Comparison of ENCODE assay signal across 18 cellular contexts in the genomic region with DNA sequence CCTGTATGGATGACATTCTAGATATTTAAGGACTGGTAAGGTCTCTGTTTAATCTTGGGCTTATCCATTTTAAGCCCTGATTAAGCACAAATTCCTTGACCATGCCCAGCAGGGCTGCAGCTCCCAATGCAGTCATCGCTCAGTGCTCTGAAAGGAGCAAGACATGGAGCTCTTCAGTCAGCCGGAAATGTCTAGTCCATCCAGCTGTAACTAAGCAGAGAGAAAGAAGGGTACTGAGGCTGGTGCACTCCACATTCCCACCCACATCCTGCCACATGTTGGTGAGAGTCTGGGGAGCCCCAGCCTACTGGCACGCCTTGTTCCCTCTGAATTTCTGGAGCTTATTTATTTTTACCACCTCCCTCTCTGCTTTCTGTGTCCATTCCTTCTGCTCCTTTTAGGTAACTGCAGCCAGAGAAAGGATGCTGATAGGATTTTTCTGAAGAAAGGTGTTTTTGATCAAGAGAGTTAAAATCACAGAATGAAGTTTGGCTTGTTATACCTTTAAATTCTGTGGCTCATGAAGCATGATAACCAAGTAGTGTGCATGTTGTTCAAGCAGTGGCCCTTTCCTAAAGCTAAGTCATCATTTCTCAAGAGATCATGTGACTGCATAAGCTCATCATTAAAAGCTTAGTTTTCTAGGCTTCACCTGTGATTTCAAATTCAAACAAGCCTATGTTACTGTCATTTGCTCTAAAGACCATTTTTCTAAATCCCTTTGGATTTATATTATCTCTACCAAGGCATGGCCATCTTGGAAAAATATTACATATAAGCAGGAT.
DNase-seq lines count a peak whose midpoint lies in the region; ATAC-seq and TF ChIP-seq lines count a peak whose summit lies in the region.
"Had no signal": no experiment of that assay in that cellular context is flagged by ENCODE, and none has a peak within 500 bp of the region (broad histone marks: within the 10 kb centered on the region; RNA-seq: fewer than 3 reads in every experiment).

No MANE protein-coding gene starts in this region.

- H3K36me3 Mint-ChIP-seq in GM23338 (ENCODE audit: low read depth) = peaks cover under 1% of the 10 kb centered on the region; the same call in 2 of the 3 replicates

- no peaks in the 10 kb centered on the region for H3K27me3 Mint-ChIP-seq in GM23338 (ENCODE audit: insufficient read depth, low read depth, poor library complexity)
- H3K27me3 Mint-ChIP-seq: naive thymus-derived CD4-positive, alpha-beta T cell had no signal

- H3K4me1 ChIP-seq in GM23338 (ENCODE audit: insufficient read depth) = peaks cover 93% of the 10 kb centered on the region

- peaks cover 74% of the 10 kb centered on the region for H3K4me1 Mint-ChIP-seq in GM23338

- ATAC-seq in GM23338 (no peak), GM18861 (IDR thresholded peaks at IDR 0.05; ENCODE audit: unreplicated experiment) (no peak), GM21619 (IDR thresholded peaks at IDR 0.05; ENCODE audit: unreplicated experiment) (no peak)
- ATAC-seq: activated T-cell treated with anti-CD3 and anti-CD28 coated beads, Interleukin-2, amount 50 U/mL, for 72 hours; body of pancreas; naive thymus-derived CD4-positive, alpha-beta T cell had no signal

- H3K27me3 ChIP-seq in GM23338 (ENCODE audit: insufficient read depth) = no peaks in the 10 kb centered on the region
- H3K27me3 ChIP-seq: body of pancreas, gastroesophageal sphincter had no signal

- no peak overlapping the region for H3K4me2 ChIP-seq in GM23338

- H4K20me1 ChIP-seq in GM23338 (replicated peaks; ENCODE audit: insufficient read depth) = no peaks in the 10 kb centered on the region

- no peaks in the 10 kb centered on the region; the same call in 1 of the 2 replicates for H3F3A ChIP-seq in GM23338 (replicated peaks; ENCODE audit: low read depth)

- peak overlapping the region; percentile 71 for H3K27ac Mint-ChIP-seq in GM23338
- H3K27ac Mint-ChIP-seq: activated T-cell treated with anti-CD3 and anti-CD28 coated beads, Interleukin-2, amount 50 U/mL, for 72 hours; naive thymus-derived CD4-positive, alpha-beta T cell had no signal

- no peak overlapping the region for H3K4me3 Mint-ChIP-seq in GM23338
- H3K4me3 Mint-ChIP-seq: activated T-cell treated with anti-CD3 and anti-CD28 coated beads, Interleukin-2, amount 50 U/mL, for 72 hours had no signal

- H3K9me2 ChIP-seq in GM23338 (ENCODE audit: insufficient read depth) = no peaks in the 10 kb centered on the region

- no peak overlapping the region for H3K4me3 ChIP-seq in GM23338
- H3K4me3 ChIP-seq in choroid plexus epithelial cell (ENCODE audit: low read depth, low read length) = no peak overlapping the region
- H3K4me3 ChIP-seq: body of pancreas, gastroesophageal sphincter had no signal

- DNase-seq in GM23338 (ENCODE audit: low spot score) (no peak), NCI-H82 (lab: John Stamatoyannopoulos, UW) (peak; percentile 84), choroid plexus epithelial cell (ENCODE audit: low read depth) (peak; percentile 39), renal cortical epithelial cell (ENCODE audit: low read depth) (peak; percentile 73), epidermal melanocyte (ENCODE audit: insufficient read length, low spot score) (no peak)
- DNase-seq in stimulated activated CD4-positive, alpha-beta T cell treated with anti-CD3 and anti-CD28 coated beads, Interleukin-2, amount 100 ng/mL, for 48 hours = no peak
- DNase-seq: activated CD4-positive, alpha-beta T cell treated with anti-CD3 and anti-CD28 coated beads for 4 hours; activated T-cell treated with anti-CD3 and anti-CD28 coated beads, Interleukin-2, amount 50 U/mL, for 72 hours; body of pancreas; effector CD4-positive, alpha-beta T cell; GDM1; kidney; MM.1S; naive thymus-derived CD4-positive, alpha-beta T cell; T-helper 1 cell had no signal

- no peaks in the 10 kb centered on the region for H3K9me3 Mint-ChIP-seq in GM23338
- H3K9me3 Mint-ChIP-seq: activated T-cell treated with anti-CD3 and anti-CD28 coated beads, Interleukin-2, amount 50 U/mL, for 72 hours; naive thymus-derived CD4-positive, alpha-beta T cell had no signal

- H3K36me3 ChIP-seq in GM23338 (ENCODE audit: insufficient read depth) = no peaks in the 10 kb centered on the region
- H3K36me3 ChIP-seq: gastroesophageal sphincter had no signal

- no peak overlapping the region for H2AFZ ChIP-seq in GM23338

- no peak overlapping the region for H3K27ac ChIP-seq in GM23338 (ENCODE audit: low read depth)
- H3K27ac ChIP-seq: body of pancreas, gastroesophageal sphincter had no signal

- H3K79me2 ChIP-seq in GM23338 (replicated peaks; ENCODE audit: insufficient read depth) = peaks cover 79% of the 10 kb centered on the region

- TF ChIP-seq CTCF in GM23338 (conservative IDR thresholded peaks at IDR 0.05; ENCODE audit: low read depth in 2 of 2) (no peak), choroid plexus epithelial cell (conservative IDR thresholded peaks at IDR 0.05; ENCODE audit: low read depth, low read length) (no peak)

TF ChIP-seq in GM23338, 12 proteins besides CTCF, POLR2A, EP300 and RAD21 (continues in another document):
- TF ChIP-seq, protein P1, sequence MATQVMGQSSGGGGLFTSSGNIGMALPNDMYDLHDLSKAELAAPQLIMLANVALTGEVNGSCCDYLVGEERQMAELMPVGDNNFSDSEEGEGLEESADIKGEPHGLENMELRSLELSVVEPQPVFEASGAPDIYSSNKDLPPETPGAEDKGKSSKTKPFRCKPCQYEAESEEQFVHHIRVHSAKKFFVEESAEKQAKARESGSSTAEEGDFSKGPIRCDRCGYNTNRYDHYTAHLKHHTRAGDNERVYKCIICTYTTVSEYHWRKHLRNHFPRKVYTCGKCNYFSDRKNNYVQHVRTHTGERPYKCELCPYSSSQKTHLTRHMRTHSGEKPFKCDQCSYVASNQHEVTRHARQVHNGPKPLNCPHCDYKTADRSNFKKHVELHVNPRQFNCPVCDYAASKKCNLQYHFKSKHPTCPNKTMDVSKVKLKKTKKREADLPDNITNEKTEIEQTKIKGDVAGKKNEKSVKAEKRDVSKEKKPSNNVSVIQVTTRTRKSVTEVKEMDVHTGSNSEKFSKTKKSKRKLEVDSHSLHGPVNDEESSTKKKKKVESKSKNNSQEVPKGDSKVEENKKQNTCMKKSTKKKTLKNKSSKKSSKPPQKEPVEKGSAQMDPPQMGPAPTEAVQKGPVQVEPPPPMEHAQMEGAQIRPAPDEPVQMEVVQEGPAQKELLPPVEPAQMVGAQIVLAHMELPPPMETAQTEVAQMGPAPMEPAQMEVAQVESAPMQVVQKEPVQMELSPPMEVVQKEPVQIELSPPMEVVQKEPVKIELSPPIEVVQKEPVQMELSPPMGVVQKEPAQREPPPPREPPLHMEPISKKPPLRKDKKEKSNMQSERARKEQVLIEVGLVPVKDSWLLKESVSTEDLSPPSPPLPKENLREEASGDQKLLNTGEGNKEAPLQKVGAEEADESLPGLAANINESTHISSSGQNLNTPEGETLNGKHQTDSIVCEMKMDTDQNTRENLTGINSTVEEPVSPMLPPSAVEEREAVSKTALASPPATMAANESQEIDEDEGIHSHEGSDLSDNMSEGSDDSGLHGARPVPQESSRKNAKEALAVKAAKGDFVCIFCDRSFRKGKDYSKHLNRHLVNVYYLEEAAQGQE (IDR thresholded peaks at IDR 0.05; ENCODE audit: unreplicated experiment) = no peak
- TF ChIP-seq, protein P2, sequence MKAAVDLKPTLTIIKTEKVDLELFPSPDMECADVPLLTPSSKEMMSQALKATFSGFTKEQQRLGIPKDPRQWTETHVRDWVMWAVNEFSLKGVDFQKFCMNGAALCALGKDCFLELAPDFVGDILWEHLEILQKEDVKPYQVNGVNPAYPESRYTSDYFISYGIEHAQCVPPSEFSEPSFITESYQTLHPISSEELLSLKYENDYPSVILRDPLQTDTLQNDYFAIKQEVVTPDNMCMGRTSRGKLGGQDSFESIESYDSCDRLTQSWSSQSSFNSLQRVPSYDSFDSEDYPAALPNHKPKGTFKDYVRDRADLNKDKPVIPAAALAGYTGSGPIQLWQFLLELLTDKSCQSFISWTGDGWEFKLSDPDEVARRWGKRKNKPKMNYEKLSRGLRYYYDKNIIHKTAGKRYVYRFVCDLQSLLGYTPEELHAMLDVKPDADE (IDR thresholded peaks at IDR 0.05) = no peak
- TF ChIP-seq NANOG (IDR thresholded peaks at IDR 0.05; ENCODE audit: borderline replicate concordance) = no peak

Comparison
In these comparisons a context has a peak if more than half of its experiments do, and no peak if none do; other contexts are left out.
1. DNase-seq: peak in NCI-H82 (single experiment), choroid plexus epithelial cell (single experiment) and renal cortical epithelial cell (single experiment); none in GM23338 (single experiment), epidermal melanocyte (single experiment) and stimulated activated CD4-positive, alpha-beta T cell treated with anti-CD3 and anti-CD28 coated beads, Interleukin-2, amount 100 ng/mL, for 48 hours (0 of 2).